Comparison of ENCODE assay signal across 2 cellular contexts in the genomic region with DNA sequence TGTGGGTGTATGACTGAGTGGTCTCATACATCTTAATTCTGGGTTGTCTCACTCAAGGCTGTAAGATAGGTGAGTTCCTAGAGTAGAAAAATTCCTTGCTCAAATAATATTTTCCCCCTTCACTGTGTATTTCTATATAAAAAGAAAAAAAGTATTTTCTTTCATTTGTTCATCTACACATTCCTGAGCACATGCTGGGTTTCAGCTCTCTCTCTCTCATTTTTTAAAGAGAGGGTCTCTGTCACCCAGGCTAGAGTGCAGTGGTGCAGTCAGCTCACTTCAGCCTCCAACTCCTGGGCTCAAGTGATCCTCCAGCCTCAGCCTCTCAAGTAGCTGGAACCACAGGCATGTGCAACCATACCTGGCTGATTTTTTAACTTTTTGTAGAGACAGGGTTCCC.
TF ChIP-seq lines count a peak whose summit lies in the region.

No MANE protein-coding gene starts in this region.

TF ChIP-seq in HEK293, 187 proteins besides CTCF, POLR2A, EP300 and RAD21:
- TF ChIP-seq ZNF133 (tag by site-specific recombination; IDR thresholded peaks at IDR 0.05) (no peak), ZNF324 (tag by site-specific recombination; IDR thresholded peaks at IDR 0.05) (no peak), ZNF768 (tag by site-specific recombination; IDR thresholded peaks at IDR 0.05) (no peak), ZNF548 (tag by site-specific recombination; IDR thresholded peaks at IDR 0.05) (no peak)
- TF ChIP-seq, protein P1, sequence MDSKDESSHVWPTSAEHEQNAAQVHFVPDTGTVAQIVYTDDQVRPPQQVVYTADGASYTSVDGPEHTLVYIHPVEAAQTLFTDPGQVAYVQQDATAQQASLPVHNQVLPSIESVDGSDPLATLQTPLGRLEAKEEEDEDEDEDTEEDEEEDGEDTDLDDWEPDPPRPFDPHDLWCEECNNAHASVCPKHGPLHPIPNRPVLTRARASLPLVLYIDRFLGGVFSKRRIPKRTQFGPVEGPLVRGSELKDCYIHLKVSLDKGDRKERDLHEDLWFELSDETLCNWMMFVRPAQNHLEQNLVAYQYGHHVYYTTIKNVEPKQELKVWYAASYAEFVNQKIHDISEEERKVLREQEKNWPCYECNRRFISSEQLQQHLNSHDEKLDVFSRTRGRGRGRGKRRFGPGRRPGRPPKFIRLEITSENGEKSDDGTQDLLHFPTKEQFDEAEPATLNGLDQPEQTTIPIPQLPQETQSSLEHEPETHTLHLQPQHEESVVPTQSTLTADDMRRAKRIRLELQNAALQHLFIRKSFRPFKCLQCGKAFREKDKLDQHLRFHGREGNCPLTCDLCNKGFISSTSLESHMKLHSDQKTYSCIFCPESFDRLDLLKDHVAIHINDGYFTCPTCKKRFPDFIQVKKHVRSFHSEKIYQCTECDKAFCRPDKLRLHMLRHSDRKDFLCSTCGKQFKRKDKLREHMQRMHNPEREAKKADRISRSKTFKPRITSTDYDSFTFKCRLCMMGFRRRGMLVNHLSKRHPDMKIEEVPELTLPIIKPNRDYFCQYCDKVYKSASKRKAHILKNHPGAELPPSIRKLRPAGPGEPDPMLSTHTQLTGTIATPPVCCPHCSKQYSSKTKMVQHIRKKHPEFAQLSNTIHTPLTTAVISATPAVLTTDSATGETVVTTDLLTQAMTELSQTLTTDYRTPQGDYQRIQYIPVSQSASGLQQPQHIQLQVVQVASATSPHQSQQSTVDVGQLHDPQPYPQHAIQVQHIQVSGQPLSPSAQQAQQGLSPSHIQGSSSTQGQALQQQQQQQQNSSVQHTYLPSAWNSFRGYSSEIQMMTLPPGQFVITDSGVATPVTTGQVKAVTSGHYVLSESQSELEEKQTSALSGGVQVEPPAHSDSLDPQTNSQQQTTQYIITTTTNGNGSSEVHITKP (tag by site-specific recombination; IDR thresholded peaks at IDR 0.05), result peak; percentile 62
TF ChIP-seq in HEK293: peak in this region for 1.

TF ChIP-seq in K562, 482 proteins besides CTCF, POLR2A, EP300 and RAD21:
- TF ChIP-seq ELF2 (CRISPR knock-in tag; IDR thresholded peaks at IDR 0.05) (no peak), HNRNPK (IDR thresholded peaks at IDR 0.05; ENCODE audit: low read depth, low read length, poor library complexity, severe bottlenecking) (no peak)
- TF ChIP-seq, protein P1 (IDR thresholded peaks at IDR 0.05; ENCODE audit: partially characterized antibody), result peak; percentile 70
TF ChIP-seq in K562: peak in this region for 1.
